38 cellular contexts compared by ENCODE assay signal in the genomic region with DNA sequence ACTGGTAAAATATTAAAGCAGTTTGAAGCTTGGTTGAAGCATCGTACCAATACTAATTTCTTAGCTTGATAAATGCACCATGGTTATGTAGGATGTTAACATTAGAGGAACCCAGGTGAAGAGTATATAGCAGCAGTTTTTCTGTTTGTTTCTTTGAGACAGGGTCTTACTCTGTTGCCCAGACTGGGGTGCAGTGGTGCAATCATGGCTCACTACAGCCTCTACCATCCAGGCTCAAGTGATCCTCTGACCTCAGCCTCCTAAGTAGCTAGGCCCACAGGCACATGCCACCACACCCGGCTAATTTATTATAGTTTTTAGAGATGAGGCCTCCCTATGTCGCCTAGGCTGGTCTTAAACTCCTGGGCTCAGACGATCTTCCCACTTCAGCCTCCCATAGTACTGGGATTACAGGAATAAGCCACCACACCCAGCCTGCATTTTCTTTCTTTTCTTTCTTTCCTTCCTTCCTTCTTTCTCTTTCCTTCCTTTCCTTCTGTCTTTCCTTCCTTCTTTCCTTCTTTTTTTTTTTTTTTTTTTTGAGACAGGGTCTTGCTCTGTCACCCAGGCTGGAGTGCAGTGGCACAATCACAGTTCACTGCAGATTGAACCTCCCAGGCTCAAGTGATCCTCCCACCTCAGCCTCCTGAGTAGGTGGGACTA.
"Had no signal": no experiment of that assay in that cellular context is flagged by ENCODE, and none has a peak within 500 bp of the region (broad histone marks: within the 10 kb centered on the region; RNA-seq: fewer than 3 reads in every experiment).

No MANE protein-coding gene starts in this region.

- H3K9me3 ChIP-seq: ascending aorta, breast epithelium, esophagus muscularis mucosa, gastrocnemius medialis, heart left ventricle had no signal

- H3K36me3 ChIP-seq: ascending aorta, breast epithelium, cardiac muscle cell, esophagus muscularis mucosa, gastrocnemius medialis, heart left ventricle, WERI-Rb-1 had no signal

- H3K27ac Mint-ChIP-seq: activated CD4-positive, alpha-beta memory T cell treated with anti-CD3 and anti-CD28 coated beads for 36 hours; activated CD4-positive, alpha-beta T cell treated with anti-CD3 and anti-CD28 coated beads for 36 hours; activated CD4-positive, alpha-beta T cell treated with anti-CD3 and anti-CD28 coated beads, Interleukin-2, amount 10 ng/mL, durations not matched to agents 24 days and 14 days; activated CD8-positive, alpha-beta memory T cell treated with anti-CD3 and anti-CD28 coated beads, Interleukin-2, amount 10 ng/mL, durations not matched to agents 7 days and 5 days; activated CD8-positive, alpha-beta T cell treated with anti-CD3 and anti-CD28 coated beads, Interleukin-2, amount 10 ng/mL, durations not matched to agents 7 days and 5 days; activated naive CD4-positive, alpha-beta T cell treated with anti-CD3 and anti-CD28 coated beads, Interleukin-2, amount 10 ng/mL, durations not matched to agents 7 days and 5 days; activated naive CD4-positive, alpha-beta T cell treated with anti-CD3 and anti-CD28 coated beads, Interleukin-2, amount 50 U/mL, for 72 hours; activated naive CD8-positive, alpha-beta T cell treated with anti-CD3 and anti-CD28 coated beads, Interleukin-2, amount 10 ng/mL, durations not matched to agents 7 days and 5 days; activated T-helper 1 cell treated with anti-CD3 and anti-CD28 coated beads, Interleukin-12 subunit alpha, Interleukin-12 subunit beta, Interleukin-2, Interleukin-4 antibody, amounts not matched to agents 30 ng/mL and 10 ng/mL and 1 ng/mL, durations not matched to agents 14 hours and 24 hours and 36 hours; activated T-helper 2 cell treated with anti-CD3 and anti-CD28 coated beads, Interferon-gamma antibody, Interleukin-2, Interleukin-4, amounts not matched to agents 10 μg/mL and 5 μg/mL and 100 μg/mL, durations not matched to agents 14 hours and 24 hours and 36 hours; dendritic cell treated with granulocyte-macrophage colony-stimulating factor and Interleukin-4, amounts not matched to agents 40 ng/mL and 50 ng/mL, for 4 days; endodermal cell; T-helper 17 cell; T-helper 2 cell treated with Interferon-gamma antibody and Interleukin-4, amounts not matched to agents 5 μg/mL and 100 μg/mL, for 36 hours had no signal

- H3K4me3 Mint-ChIP-seq: activated CD4-positive, alpha-beta memory T cell treated with anti-CD3 and anti-CD28 coated beads for 36 hours; activated CD4-positive, alpha-beta T cell treated with anti-CD3 and anti-CD28 coated beads for 36 hours; activated CD4-positive, alpha-beta T cell treated with anti-CD3 and anti-CD28 coated beads, Interleukin-2, amount 10 ng/mL, durations not matched to agents 24 days and 14 days; activated CD8-positive, alpha-beta memory T cell treated with anti-CD3 and anti-CD28 coated beads, Interleukin-2, amount 10 ng/mL, durations not matched to agents 7 days and 5 days; activated CD8-positive, alpha-beta T cell treated with anti-CD3 and anti-CD28 coated beads, Interleukin-2, amount 10 ng/mL, durations not matched to agents 7 days and 5 days; activated naive CD4-positive, alpha-beta T cell treated with anti-CD3 and anti-CD28 coated beads, Interleukin-2, amount 10 ng/mL, durations not matched to agents 7 days and 5 days; activated naive CD8-positive, alpha-beta T cell treated with anti-CD3 and anti-CD28 coated beads, Interleukin-2, amount 10 ng/mL, durations not matched to agents 7 days and 5 days; activated T-helper 1 cell treated with anti-CD3 and anti-CD28 coated beads, Interleukin-12 subunit alpha, Interleukin-12 subunit beta, Interleukin-2, Interleukin-4 antibody, amounts not matched to agents 30 ng/mL and 10 ng/mL and 1 ng/mL, durations not matched to agents 14 hours and 24 hours and 36 hours; dendritic cell treated with granulocyte-macrophage colony-stimulating factor and Interleukin-4, amounts not matched to agents 40 ng/mL and 50 ng/mL, for 4 days; endodermal cell; T-helper 17 cell; T-helper 2 cell treated with Interferon-gamma antibody and Interleukin-4, amounts not matched to agents 5 μg/mL and 100 μg/mL, for 36 hours had no signal

- DNase-seq: activated CD4-positive, alpha-beta memory T cell treated with anti-CD3 and anti-CD28 coated beads for 36 hours; activated CD4-positive, alpha-beta T cell treated with anti-CD3 and anti-CD28 coated beads for 36 hours; activated CD4-positive, alpha-beta T cell treated with anti-CD3 and anti-CD28 coated beads, Interleukin-2, amount 10 ng/mL, durations not matched to agents 24 days and 14 days; activated CD4-positive, CD25-positive, alpha-beta regulatory T cell; activated CD4-positive, CD25-positive, alpha-beta regulatory T cell treated with anti-CD3 and anti-CD28 coated beads, Interleukin-2, amount 50 U/mL, for 72 hours; activated CD8-positive, alpha-beta memory T cell treated with anti-CD3 and anti-CD28 coated beads, Interleukin-2, amount 10 ng/mL, durations not matched to agents 7 days and 5 days; activated CD8-positive, alpha-beta memory T cell treated with anti-CD3 and anti-CD28 coated beads, Interleukin-2, amount 50 U/mL, for 4 hours; activated CD8-positive, alpha-beta T cell treated with anti-CD3 and anti-CD28 coated beads, Interleukin-2, amount 10 ng/mL, durations not matched to agents 7 days and 5 days; activated effector memory CD4-positive, alpha-beta T cell treated with anti-CD3 and anti-CD28 coated beads, Interleukin-2, amount 50 U/mL, for 16 hours; activated naive CD4-positive, alpha-beta T cell; activated naive CD4-positive, alpha-beta T cell treated with anti-CD3 and anti-CD28 coated beads, Interleukin-2, amount 10 ng/mL, durations not matched to agents 7 days and 5 days; activated naive CD8-positive, alpha-beta T cell treated with anti-CD3 and anti-CD28 coated beads, Interleukin-2, amount 10 ng/mL, durations not matched to agents 7 days and 5 days; activated T-cell treated with anti-CD3 and anti-CD28 coated beads, Interleukin-2, amount 50 U/mL, for 1 hour; activated T-cell treated with anti-CD3 and anti-CD28 coated beads, Interleukin-2, amount 50 U/mL, for 48 hours; central memory CD4-positive, alpha-beta T cell; cerebellar nuclear complex; dorsolateral prefrontal cortex; effector memory CD4-positive, alpha-beta T cell; endodermal cell; foreskin keratinocyte; gastrocnemius medialis; glutamatergic neuron; heart left ventricle; T-helper 1 cell; T-helper 17 cell; T1000; WERI-Rb-1 had no signal

- H3K36me3 Mint-ChIP-seq: activated CD4-positive, alpha-beta memory T cell treated with anti-CD3 and anti-CD28 coated beads for 36 hours; brain had no signal

- H3K27me3 Mint-ChIP-seq: activated CD4-positive, alpha-beta T cell treated with anti-CD3 and anti-CD28 coated beads for 36 hours; activated CD4-positive, alpha-beta T cell treated with anti-CD3 and anti-CD28 coated beads, Interleukin-2, amount 10 ng/mL, durations not matched to agents 24 days and 14 days; activated CD8-positive, alpha-beta memory T cell treated with anti-CD3 and anti-CD28 coated beads, Interleukin-2, amount 10 ng/mL, durations not matched to agents 7 days and 5 days; activated naive CD4-positive, alpha-beta T cell treated with anti-CD3 and anti-CD28 coated beads, Interleukin-2, amount 10 ng/mL, durations not matched to agents 7 days and 5 days; activated naive CD8-positive, alpha-beta T cell treated with anti-CD3 and anti-CD28 coated beads, Interleukin-2, amount 10 ng/mL, durations not matched to agents 7 days and 5 days; brain; dendritic cell treated with granulocyte-macrophage colony-stimulating factor and Interleukin-4, amounts not matched to agents 40 ng/mL and 50 ng/mL, for 4 days had no signal

- H3K27ac ChIP-seq: ascending aorta, cardiac muscle cell, coronary artery, esophagus muscularis mucosa, foreskin keratinocyte, WERI-Rb-1 had no signal

- H3K4me3 ChIP-seq: ascending aorta, breast epithelium, cardiac muscle cell, coronary artery, dorsolateral prefrontal cortex, esophagus muscularis mucosa, gastrocnemius medialis, heart left ventricle had no signal

- ATAC-seq: activated CD4-positive, alpha-beta T cell treated with anti-CD3 and anti-CD28 coated beads for 36 hours; activated CD8-positive, alpha-beta memory T cell treated with anti-CD3 and anti-CD28 coated beads, Interleukin-2, amount 10 ng/mL, durations not matched to agents 7 days and 5 days; activated CD8-positive, alpha-beta T cell treated with anti-CD3 and anti-CD28 coated beads, Interleukin-2, amount 10 ng/mL, durations not matched to agents 7 days and 5 days; activated naive CD4-positive, alpha-beta T cell treated with anti-CD3 and anti-CD28 coated beads, Interleukin-2, amount 50 U/mL, for 72 hours; foreskin keratinocyte; gastrocnemius medialis; heart left ventricle; T-helper 17 cell had no signal

- H3K9me3 Mint-ChIP-seq: activated CD4-positive, alpha-beta memory T cell treated with anti-CD3 and anti-CD28 coated beads for 36 hours; activated CD4-positive, alpha-beta T cell treated with anti-CD3 and anti-CD28 coated beads, Interleukin-2, amount 10 ng/mL, durations not matched to agents 24 days and 14 days; activated naive CD4-positive, alpha-beta T cell treated with anti-CD3 and anti-CD28 coated beads, Interleukin-2, amount 10 ng/mL, durations not matched to agents 7 days and 5 days; activated naive CD4-positive, alpha-beta T cell treated with anti-CD3 and anti-CD28 coated beads, Interleukin-2, amount 50 U/mL, for 72 hours; activated naive CD8-positive, alpha-beta T cell treated with anti-CD3 and anti-CD28 coated beads, Interleukin-2, amount 10 ng/mL, durations not matched to agents 7 days and 5 days; activated T-helper 1 cell treated with anti-CD3 and anti-CD28 coated beads, Interleukin-12 subunit alpha, Interleukin-12 subunit beta, Interleukin-2, Interleukin-4 antibody, amounts not matched to agents 30 ng/mL and 10 ng/mL and 1 ng/mL, durations not matched to agents 14 hours and 24 hours and 36 hours; activated T-helper 2 cell treated with anti-CD3 and anti-CD28 coated beads, Interferon-gamma antibody, Interleukin-2, Interleukin-4, amounts not matched to agents 10 μg/mL and 5 μg/mL and 100 μg/mL, durations not matched to agents 14 hours and 24 hours and 36 hours; brain; dendritic cell treated with granulocyte-macrophage colony-stimulating factor and Interleukin-4, amounts not matched to agents 40 ng/mL and 50 ng/mL, for 4 days; endodermal cell; T-helper 2 cell treated with Interferon-gamma antibody and Interleukin-4, amounts not matched to agents 5 μg/mL and 100 μg/mL, for 36 hours had no signal

- H3K27me3 ChIP-seq: ascending aorta, breast epithelium, cardiac muscle cell, dorsolateral prefrontal cortex, esophagus muscularis mucosa, foreskin keratinocyte, gastrocnemius medialis, heart left ventricle had no signal
